In the genomic region with DNA sequence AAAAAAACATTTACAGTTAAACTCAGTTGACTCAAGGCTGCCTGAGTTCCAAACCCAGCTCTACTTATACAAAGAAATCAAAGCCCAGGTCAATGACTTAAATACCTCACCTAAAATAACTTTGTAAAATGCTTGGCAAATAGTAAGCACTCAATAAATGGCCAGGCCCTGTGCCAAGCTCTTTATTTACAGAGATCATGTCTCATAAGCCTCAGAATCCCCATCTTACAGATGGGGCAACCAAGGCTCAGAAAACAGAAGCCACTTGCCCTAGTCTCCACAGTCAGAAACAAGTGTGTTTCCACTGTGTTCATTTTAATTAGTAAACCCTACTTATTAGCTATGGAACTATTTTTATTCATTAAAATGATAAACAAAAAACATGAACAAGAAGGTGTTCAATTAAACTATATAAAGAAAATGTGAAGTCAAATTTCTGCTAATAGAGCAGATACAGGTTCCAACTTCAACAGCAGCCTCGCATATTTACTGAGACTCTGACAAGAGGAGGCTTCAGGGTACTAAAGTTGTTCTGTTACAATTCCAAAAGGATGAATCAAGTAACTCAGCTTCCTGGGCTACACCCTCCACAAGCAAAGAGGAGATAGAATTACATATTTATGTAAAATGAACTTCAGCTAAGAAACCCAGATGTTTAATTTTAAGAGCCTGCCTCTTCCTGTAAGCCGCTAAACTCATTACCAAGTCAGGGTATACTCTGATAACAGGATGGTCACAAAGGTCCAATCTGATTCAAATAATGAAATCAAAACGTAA, we compare ENCODE assay signal across 11 cellular contexts. TPM values are rescaled to one million over a fixed set of nuclear protein-coding genes. Genes with fewer than 3 reads are reported as not detected.
DNase-seq lines count a peak whose midpoint lies in the region; ATAC-seq, FAIRE-seq and TF ChIP-seq lines count a peak whose summit lies in the region.
"Had no signal": no experiment of that assay in that cellular context is flagged by ENCODE, and none has a peak within 500 bp of the region (broad histone marks: within the 10 kb centered on the region; RNA-seq: fewer than 3 reads in every experiment).

No MANE protein-coding gene starts in this region.

- intact Hi-C loops in PC-3 (cut with micrococcal nuclease) = loop anchor here (2.0 to 5.0 kb wide), 2 partner anchors 33 to 108 kb away; a partner anchor contains a TSS

- peak; percentile 68 for DNase-seq in BJ (ENCODE audit: low read depth)
- DNase-seq in PC-3 = peak; percentile 79
- DNase-seq in fibroblast of gingiva (ENCODE audit: low read depth) = peak; percentile 86
- DNase-seq in osteocyte (ENCODE audit: extremely low spot score, unreplicated experiment) = no peak
- DNase-seq in NCI-H1092 treated with DMSO at 0.1 percent for 48 hours (lab: John Stamatoyannopoulos, UW) = no peak
- no peak for DNase-seq in stimulated activated CD4-positive, alpha-beta T cell treated with anti-CD3 and anti-CD28 coated beads, Interleukin-4, amount 100 ng/mL, for 1 hour
- no peak for DNase-seq in GM19238 (ENCODE audit: insufficient read length, low spot score)
- no peak for DNase-seq in urothelium cell line (ENCODE audit: low spot score)
- DNase-seq: naive thymus-derived CD8-positive, alpha-beta T cell; NCI-H1694; T-cell had no signal

- no peak for TF ChIP-seq CTCF in BJ (IDR thresholded peaks at IDR 0.05; ENCODE audit: insufficient read depth, low read depth, low read length)
- TF ChIP-seq CTCF in PC-3 (conservative IDR thresholded peaks at IDR 0.05; ENCODE audit: low read depth, low read length) = no peak
- TF ChIP-seq CTCF in osteocyte (IDR thresholded peaks at IDR 0.05) = no peak

- no peak for FAIRE-seq in urothelium cell line (lab: Jason Lieb, UNC)

- H3K36me3 ChIP-seq in BJ (ENCODE audit: control insufficient read depth, insufficient read depth, low read length) (peaks cover 3% of the 10 kb centered on the region; the same call in 1 of the 2 replicates), PC-3 (ENCODE audit: low read depth, low read length) (peaks cover 2% of the 10 kb centered on the region; the same call in 1 of the 2 replicates)

- H3K27me3 ChIP-seq in BJ (ENCODE audit: control insufficient read depth, insufficient read depth, low read length) (no peaks in the 10 kb centered on the region), PC-3 (ENCODE audit: low read length) (no peaks in the 10 kb centered on the region)

- TSS peak; percentile 95 for BruUV-seq in PC-3 (replicated peaks; lab: Mats Ljungman, UMichigan)

- CTCF ChIA-PET in BJ (lab: Yijun Ruan, JAX) = interaction anchor here (1.0 to 1.6 kb wide), 3 partner anchors 11 to 62 kb away, joined by 3 to 4 read pairs (median 3); a partner anchor contains a TSS
- CTCF ChIA-PET in PC-3 (lab: Charles Lee) = no interaction called here

- no peaks in the 10 kb centered on the region for H3K36me3 Mint-ChIP-seq in osteocyte (ENCODE audit: unreplicated experiment)

- H3K27ac ChIP-seq in PC-3 (ENCODE audit: low read length) = peak overlapping the region; percentile 92

- POLR2A ChIA-PET in BJ (lab: Charles Lee) = no interaction called here
- POLR2A ChIA-PET in PC-3 (lab: Charles Lee; ENCODE audit: unreplicated experiment) = interaction anchor here (0.6 to 0.9 kb wide), 3 partner anchors 36 to 173 kb away, joined by 3 to 4 read pairs (median 3); a partner anchor contains a TSS

- H3K9me3 ChIP-seq in PC-3 (ENCODE audit: low read length) = no peaks in the 10 kb centered on the region

- peak; percentile 97 for ATAC-seq in PC-3
- ATAC-seq: naive thymus-derived CD8-positive, alpha-beta T cell; T-cell had no signal

- peaks cover 34% of the 10 kb centered on the region for H3K4me1 ChIP-seq in PC-3 (ENCODE audit: insufficient read depth, low read length)

- H4K20me1 ChIP-seq in PC-3 (ENCODE audit: low read length) = no peaks in the 10 kb centered on the region

- no peaks in the 10 kb centered on the region for H3K9me3 Mint-ChIP-seq in osteocyte (ENCODE audit: unreplicated experiment)
- H3K9me3 Mint-ChIP-seq: naive thymus-derived CD8-positive, alpha-beta T cell; T-cell had no signal

- H3K27ac Mint-ChIP-seq in osteocyte (ENCODE audit: unreplicated experiment) = peak overlapping the region; percentile 95
- H3K27ac Mint-ChIP-seq: naive thymus-derived CD8-positive, alpha-beta T cell; T-cell had no signal

- H2AFZ ChIP-seq in PC-3 (ENCODE audit: low read length) = peak overlapping the region; percentile 55; the same call in 1 of the 2 replicates

- H3K4me2 ChIP-seq in PC-3 (ENCODE audit: low read length) = peak overlapping the region; percentile 80

- H3K4me3 Mint-ChIP-seq in osteocyte (ENCODE audit: unreplicated experiment) = peak overlapping the region; percentile 55
- H3K4me3 Mint-ChIP-seq: naive thymus-derived CD8-positive, alpha-beta T cell; T-cell had no signal

- H3K9me2 ChIP-seq in PC-3 (replicated peaks; ENCODE audit: low read length) = no peaks in the 10 kb centered on the region

- H3K4me1 Mint-ChIP-seq in osteocyte (ENCODE audit: unreplicated experiment) = peaks cover 47% of the 10 kb centered on the region

- H3K27me3 Mint-ChIP-seq in osteocyte (ENCODE audit: unreplicated experiment) = no peaks in the 10 kb centered on the region
- H3K27me3 Mint-ChIP-seq: T-cell had no signal

- H3K79me2 ChIP-seq in PC-3 (ENCODE audit: low read length) = no peaks in the 10 kb centered on the region

- peaks cover 13% of the 10 kb centered on the region for H3F3A ChIP-seq in PC-3 (ENCODE audit: low read length, unreplicated experiment)

- H3K4me3 ChIP-seq in BJ (ENCODE audit: low read depth, low read length) = no peak overlapping the region; the same call in 1 of the 2 replicates
- peak overlapping the region; percentile 30; the same call in 1 of the 2 replicates for H3K4me3 ChIP-seq in PC-3 (ENCODE audit: low read length)

- peak overlapping the region; percentile 30 for H3K9ac ChIP-seq in PC-3 (ENCODE audit: low read length)

RNA-seq across cellular contexts. Expression of a gene that starts 30.7 kb away (rescaled TPM):
- polyA plus RNA-seq in BJ (2011; rRNA removed) = 5.6 and 8.7 TPM in 2 replicates
- 31.0 and 33.1 TPM in 2 replicates for polyA minus RNA-seq in BJ (2011; rRNA and poly(A)+ RNA removed)
- total RNA-seq in PC-3 (2014; rRNA removed) (4.1 and 6.3 TPM in 2 replicates), osteocyte (68.7 and 70.3 TPM in 2 replicates)

RNA-seq across cellular contexts. Expression of a gene that starts 31.3 kb away (rescaled TPM):
- polyA plus RNA-seq in BJ (2011; rRNA removed) = 9.4 and 15.9 TPM in 2 replicates
- 10.3 and 10.8 TPM in 2 replicates for polyA minus RNA-seq in BJ (2011; rRNA and poly(A)+ RNA removed)
- total RNA-seq in PC-3 (2014; rRNA removed) = 21.0 and 23.7 TPM in 2 replicates
- total RNA-seq in osteocyte = 9.9 and 11.2 TPM in 2 replicates

RNA-seq across cellular contexts. Expression of a gene that starts 31.5 kb away (rescaled TPM):
- 12.7 and 20.8 TPM in 2 replicates for polyA plus RNA-seq in BJ (2011; rRNA removed)
- polyA minus RNA-seq in BJ (2011; rRNA and poly(A)+ RNA removed) = 2.6 and 6.4 TPM in 2 replicates
- total RNA-seq in PC-3 (2014; rRNA removed) (13.9 and 14.1 TPM in 2 replicates), osteocyte (11.6 and 13.4 TPM in 2 replicates)

Comparison
In these comparisons a context has a peak if more than half of its experiments do, and no peak if none do; other contexts are left out.
1. DNase-seq: peak in BJ (single experiment), PC-3 (single experiment) and fibroblast of gingiva (single experiment); none in osteocyte (single experiment), NCI-H1092 treated with DMSO at 0.1 percent for 48 hours (single experiment), stimulated activated CD4-positive, alpha-beta T cell treated with anti-CD3 and anti-CD28 coated beads, Interleukin-4, amount 100 ng/mL, for 1 hour (single experiment), GM19238 (single experiment) and urothelium cell line (single experiment).